ENCODE assay signal across 1 cellular context in the genomic region with DNA sequence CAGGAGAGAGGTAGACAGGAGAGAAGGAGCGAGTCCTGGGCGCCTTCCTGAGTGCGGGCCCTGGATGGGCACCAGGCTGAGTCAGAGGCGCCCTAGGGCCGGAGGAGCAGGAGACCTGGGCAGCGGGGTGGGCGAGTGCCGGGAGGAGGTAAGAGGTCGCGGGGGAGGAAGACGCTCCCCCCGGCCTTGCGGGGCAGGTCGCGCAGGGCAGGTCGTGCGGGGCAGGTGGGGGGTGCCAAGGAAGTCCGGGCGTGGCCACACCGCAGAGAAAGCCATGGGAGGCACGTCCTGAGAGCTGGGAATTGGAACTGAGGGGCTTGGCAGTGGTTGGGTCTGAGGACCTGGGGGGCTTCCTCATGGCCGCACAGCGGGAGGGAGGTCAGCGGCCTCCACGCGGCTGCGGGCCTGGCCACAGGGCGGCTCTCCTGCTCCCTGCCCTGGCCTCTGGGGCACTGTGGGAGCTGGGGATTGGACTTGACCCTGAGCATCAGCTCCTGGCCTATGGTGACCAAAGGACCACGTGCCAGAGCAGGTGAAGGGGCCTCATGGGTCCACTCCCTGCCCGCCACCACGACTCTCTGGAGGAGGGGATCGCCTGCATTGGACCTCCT.
TF ChIP-seq lines count a peak whose summit lies in the region.

No MANE protein-coding gene starts in this region.

TF ChIP-seq in H1, 55 proteins besides CTCF, POLR2A, EP300 and RAD21:
- TF ChIP-seq EZH2 (IDR thresholded peaks at IDR 0.05; ENCODE audit: low read depth, low read length, severe bottlenecking) = no peak
- TF ChIP-seq RBBP5 (IDR thresholded peaks at IDR 0.05; ENCODE audit: borderline replicate concordance, low read depth, low read length) = no peak
- TF ChIP-seq TBP (IDR thresholded peaks at IDR 0.05; ENCODE audit: low read depth, low read length) = no peak
